ENCODE assay signal across 1 cellular context in genomic region chr19:662207-662961, GRCh38.
TF ChIP-seq lines count a peak whose summit lies in the region.

No MANE protein-coding gene starts in this region.

TF ChIP-seq in K562, 482 proteins besides CTCF, POLR2A, EP300 and RAD21 (continued from another document and continues in another):
- TF ChIP-seq ZNF407 (IDR thresholded peaks at IDR 0.05; ENCODE audit: low read depth) (no peak), BMI1 (IDR thresholded peaks at IDR 0.05; ENCODE audit: low read length) (no peak), MYC (IDR thresholded peaks at IDR 0.05; ENCODE audit: low read depth, low read length) (peak; percentile 95), MYC (CRISPR knock-in tag; IDR thresholded peaks at IDR 0.05; ENCODE audit: borderline replicate concordance, low read depth) (no peak), NUFIP1 (IDR thresholded peaks at IDR 0.05; ENCODE audit: partially characterized antibody) (no peak), GATAD2A (IDR thresholded peaks at IDR 0.05) (no peak), FIP1L1 (IDR thresholded peaks at IDR 0.05; ENCODE audit: low read depth, low read length, poor library complexity, severe bottlenecking) (no peak), CEBPZ (IDR thresholded peaks at IDR 0.05; ENCODE audit: borderline replicate concordance, low read depth, low read length) (no peak), KDM1A (IDR thresholded peaks at IDR 0.05) (no peak), ATF1 (CRISPR knock-in tag; IDR thresholded peaks at IDR 0.05) (no peak), ATF1 (tag; IDR thresholded peaks at IDR 0.05) (peak; percentile 40; the same call in 1 of the 2 replicates), ZSCAN29 (IDR thresholded peaks at IDR 0.05) (no peak), U2AF2 (optimal IDR thresholded peaks at IDR 0.05; ENCODE audit: low read depth, low read length) (no peak), ZBTB7A (IDR thresholded peaks at IDR 0.05; ENCODE audit: borderline replicate concordance, control insufficient read depth, low read depth, low read length) (peak; percentile 91), SAP30 (IDR thresholded peaks at IDR 0.05; ENCODE audit: borderline replicate concordance, insufficient read depth, low read depth, low read length, poor library complexity, severe bottlenecking) (peak; percentile 66), ARID4B (CRISPR knock-in tag; IDR thresholded peaks at IDR 0.05) (peak; percentile 52), PML (IDR thresholded peaks at IDR 0.05; ENCODE audit: low read length) (no peak), ZNF77 (CRISPR knock-in tag; IDR thresholded peaks at IDR 0.05) (no peak), ELF1 (tag; IDR thresholded peaks at IDR 0.05) (peak; percentile 56), HDAC6 (IDR thresholded peaks at IDR 0.05; ENCODE audit: low read depth, low read length) (no peak), RBM22 (IDR thresholded peaks at IDR 0.05; ENCODE audit: low read depth, low read length, poor library complexity, severe bottlenecking) (no peak), RHOXF2B (CRISPR knock-in tag; conservative IDR thresholded peaks at IDR 0.05) (no peak), ZBTB40 (IDR thresholded peaks at IDR 0.05) (no peak), ZBTB40 (CRISPR knock-in tag; IDR thresholded peaks at IDR 0.05) (no peak), CHD1 (IDR thresholded peaks at IDR 0.05; ENCODE audit: low read length) (peak; percentile 96), ELF4 (CRISPR knock-in tag; IDR thresholded peaks at IDR 0.05) (no peak), HNRNPL (IDR thresholded peaks at IDR 0.05; ENCODE audit: low read depth, low read length) (no peak), ZBTB1 (CRISPR knock-in tag; IDR thresholded peaks at IDR 0.05; ENCODE audit: borderline replicate concordance, low read depth) (no peak), CHCHD3 (CRISPR knock-in tag; IDR thresholded peaks at IDR 0.05) (no peak), NONO (IDR thresholded peaks at IDR 0.05; ENCODE audit: low read depth in 2 of 2, low read length in 1 of 2) (no peak; a peak in 1 of 4 replicates), ZNF133 (CRISPR knock-in tag; IDR thresholded peaks at IDR 0.05) (no peak), RBM17 (IDR thresholded peaks at IDR 0.05; ENCODE audit: borderline replicate concordance, low read depth, low read length) (no peak), EZH2 (IDR thresholded peaks at IDR 0.05; ENCODE audit: borderline replicate concordance, low read depth, low read length) (no peak), ZBED1 (IDR thresholded peaks at IDR 0.05) (no peak), EHMT2 (IDR thresholded peaks at IDR 0.05) (no peak)
